ENCODE assay signal across 1 cellular context in genomic region chr6:113376847-113377165, GRCh38.
TF ChIP-seq lines count a peak whose summit lies in the region.

No MANE protein-coding gene starts in this region.

TF ChIP-seq in IMR-90, 13 proteins besides CTCF, POLR2A, EP300 and RAD21:
- TF ChIP-seq RFX5 (IDR thresholded peaks at IDR 0.05; ENCODE audit: low read depth, low read length): no peak
- TF ChIP-seq FOS (IDR thresholded peaks at IDR 0.05; ENCODE audit: low read depth, low read length): no peak
- TF ChIP-seq CEBPB (IDR thresholded peaks at IDR 0.05; ENCODE audit: low read depth, low read length): no peak
- no peak for TF ChIP-seq MAFK (IDR thresholded peaks at IDR 0.05; ENCODE audit: low read depth, low read length)
- no peak for TF ChIP-seq CHD1 (IDR thresholded peaks at IDR 0.05; ENCODE audit: low read depth, low read length)
- no peak for TF ChIP-seq MAZ (IDR thresholded peaks at IDR 0.05; ENCODE audit: borderline replicate concordance, low read depth, low read length)
- TF ChIP-seq, protein P1, sequence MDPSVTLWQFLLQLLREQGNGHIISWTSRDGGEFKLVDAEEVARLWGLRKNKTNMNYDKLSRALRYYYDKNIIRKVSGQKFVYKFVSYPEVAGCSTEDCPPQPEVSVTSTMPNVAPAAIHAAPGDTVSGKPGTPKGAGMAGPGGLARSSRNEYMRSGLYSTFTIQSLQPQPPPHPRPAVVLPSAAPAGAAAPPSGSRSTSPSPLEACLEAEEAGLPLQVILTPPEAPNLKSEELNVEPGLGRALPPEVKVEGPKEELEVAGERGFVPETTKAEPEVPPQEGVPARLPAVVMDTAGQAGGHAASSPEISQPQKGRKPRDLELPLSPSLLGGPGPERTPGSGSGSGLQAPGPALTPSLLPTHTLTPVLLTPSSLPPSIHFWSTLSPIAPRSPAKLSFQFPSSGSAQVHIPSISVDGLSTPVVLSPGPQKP (IDR thresholded peaks at IDR 0.05; ENCODE audit: borderline replicate concordance, low read depth, low read length): no peak
- TF ChIP-seq, protein P2, sequence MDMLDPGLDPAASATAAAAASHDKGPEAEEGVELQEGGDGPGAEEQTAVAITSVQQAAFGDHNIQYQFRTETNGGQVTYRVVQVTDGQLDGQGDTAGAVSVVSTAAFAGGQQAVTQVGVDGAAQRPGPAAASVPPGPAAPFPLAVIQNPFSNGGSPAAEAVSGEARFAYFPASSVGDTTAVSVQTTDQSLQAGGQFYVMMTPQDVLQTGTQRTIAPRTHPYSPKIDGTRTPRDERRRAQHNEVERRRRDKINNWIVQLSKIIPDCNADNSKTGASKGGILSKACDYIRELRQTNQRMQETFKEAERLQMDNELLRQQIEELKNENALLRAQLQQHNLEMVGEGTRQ (IDR thresholded peaks at IDR 0.05; ENCODE audit: low read depth, low read length): no peak
- TF ChIP-seq MXI1 (IDR thresholded peaks at IDR 0.05; ENCODE audit: borderline replicate concordance, low read depth, low read length): no peak
- TF ChIP-seq BHLHE40 (IDR thresholded peaks at IDR 0.05; ENCODE audit: low read depth, low read length): no peak
- no peak for TF ChIP-seq NFE2L2 (IDR thresholded peaks at IDR 0.05; ENCODE audit: low read depth, low read length)
